ENCODE assay signal across 1 cellular context in genomic region chr6:36666726-36667591, GRCh38.
TF ChIP-seq lines count a peak whose summit lies in the region.

No MANE protein-coding gene starts in this region.

TF ChIP-seq in HepG2, 621 proteins besides CTCF, POLR2A, EP300 and RAD21 (continued from another document):
- TF ChIP-seq ZBTB40 (IDR thresholded peaks at IDR 0.05) (no peak), ZBTB40 (CRISPR knock-in tag; IDR thresholded peaks at IDR 0.05) (peak; percentile 68; the same call in 1 of the 2 replicates), PHB2 (IDR thresholded peaks at IDR 0.05; ENCODE audit: partially characterized antibody) (no peak), MXI1 (IDR thresholded peaks at IDR 0.05; ENCODE audit: borderline replicate concordance, low read depth, low read length) (no peak; the same call in 2 of the 3 replicates), ZSCAN29 (CRISPR knock-in tag; conservative IDR thresholded peaks at IDR 0.05) (0 out of 2 replicates have a peak, but pooled peaks have one; percentile 33), ZNF382 (CRISPR knock-in tag; IDR thresholded peaks at IDR 0.05; ENCODE audit: borderline replicate concordance) (no peak), WIZ (CRISPR knock-in tag; IDR thresholded peaks at IDR 0.05) (peak; percentile 45; the same call in 1 of the 2 replicates), TEAD3 (CRISPR knock-in tag; optimal IDR thresholded peaks at IDR 0.05; ENCODE audit: borderline replicate concordance) (peak; percentile 77), KLF9 (CRISPR knock-in tag; IDR thresholded peaks at IDR 0.05; ENCODE audit: low read depth) (peak; percentile 50; the same call in 1 of the 2 replicates)
